ENCODE assay signal across 1 cellular context in the genomic region with DNA sequence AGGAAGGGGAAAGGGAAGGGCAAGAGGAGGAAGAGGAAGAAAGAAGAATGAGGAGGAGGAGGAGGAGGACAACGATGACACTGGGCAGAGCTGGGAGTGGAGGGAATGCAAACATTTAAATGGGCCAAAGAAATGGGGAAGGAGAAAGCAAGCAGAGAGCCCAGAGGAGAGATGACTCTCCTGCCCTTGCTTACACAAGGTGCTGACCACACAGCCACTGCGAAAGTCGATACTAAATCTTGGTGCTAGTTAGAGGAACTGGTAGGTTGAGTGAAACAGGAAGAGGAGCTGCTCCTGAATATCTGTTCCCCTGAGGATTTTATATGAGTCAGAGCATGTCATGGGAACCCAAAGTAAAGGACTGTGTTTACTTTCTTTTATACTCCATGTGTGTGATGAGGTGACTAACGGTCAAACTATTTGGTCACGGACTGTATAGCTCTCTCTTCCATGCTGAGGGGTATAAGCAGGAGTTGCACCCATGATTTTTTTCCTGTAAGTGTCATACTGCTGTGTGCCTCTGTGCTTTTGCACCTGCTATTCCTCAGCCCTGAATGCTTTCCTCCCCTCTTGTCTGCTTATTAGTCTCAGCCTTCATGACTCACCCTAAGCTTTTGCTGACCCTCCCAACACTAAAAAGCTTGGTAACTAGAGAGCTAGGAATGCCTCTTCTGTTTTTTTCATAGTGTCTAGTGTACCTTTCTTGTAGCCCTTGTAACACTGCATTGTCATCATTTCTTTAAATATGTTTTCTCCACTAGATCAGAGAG.
TF ChIP-seq lines count a peak whose summit lies in the region.

No MANE protein-coding gene starts in this region.

TF ChIP-seq in IMR-90, 13 proteins besides CTCF, POLR2A, EP300 and RAD21 (continued from another document):
- TF ChIP-seq ELK1 (IDR thresholded peaks at IDR 0.05; ENCODE audit: borderline replicate concordance, low read depth, low read length) (no peak), BHLHE40 (IDR thresholded peaks at IDR 0.05; ENCODE audit: low read depth, low read length) (peak; percentile 77), FOS (IDR thresholded peaks at IDR 0.05; ENCODE audit: low read depth, low read length) (peak; percentile 91), MAZ (IDR thresholded peaks at IDR 0.05; ENCODE audit: borderline replicate concordance, low read depth, low read length) (no peak), CHD1 (IDR thresholded peaks at IDR 0.05; ENCODE audit: low read depth, low read length) (no peak), RFX5 (IDR thresholded peaks at IDR 0.05; ENCODE audit: low read depth, low read length) (peak; percentile 18; the same call in 1 of the 2 replicates), SMC3 (IDR thresholded peaks at IDR 0.05; ENCODE audit: low read depth, low read length) (no peak), RCOR1 (IDR thresholded peaks at IDR 0.05; ENCODE audit: insufficient replicate concordance, low read length) (peak; percentile 65)
